Comparison of ENCODE assay signal across 17 cellular contexts in the genomic region with DNA sequence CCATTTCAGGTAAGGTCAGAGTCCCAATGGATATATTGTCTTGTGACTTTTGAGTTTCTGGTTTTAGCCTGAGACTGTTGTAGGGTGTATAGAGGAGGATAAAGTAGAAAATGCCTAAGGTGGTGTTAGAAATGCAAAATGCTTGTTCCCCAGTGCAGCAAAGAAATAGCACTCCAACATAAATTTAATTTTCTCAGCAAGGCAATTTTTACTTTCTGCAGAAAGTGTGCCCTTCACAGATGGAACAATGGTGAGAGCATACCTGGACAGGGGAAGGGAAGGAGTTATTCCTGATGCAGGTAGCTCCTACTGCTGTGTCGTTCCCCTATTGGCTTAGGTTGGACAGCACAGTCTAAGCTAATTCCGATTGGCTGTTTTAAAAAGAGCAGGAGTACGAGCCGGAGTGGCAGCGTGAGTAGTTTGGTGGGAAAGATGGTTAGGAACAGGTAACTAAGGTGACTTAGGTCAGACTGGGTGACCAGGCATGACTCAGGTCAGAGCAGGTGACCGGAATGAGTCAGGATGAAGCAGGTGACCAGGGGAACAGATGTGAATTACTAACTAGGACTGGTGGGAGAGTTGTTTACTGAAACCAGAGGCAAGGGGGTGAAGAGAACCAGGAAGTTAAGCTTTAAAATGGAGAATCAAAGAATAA. TPM values are rescaled to one million over a fixed set of nuclear protein-coding genes. Genes with fewer than 3 reads are reported as not detected.
A peak's percentile ranks its signal among the peaks of the same experiment; 100 is the strongest.
DNase-seq lines count a peak whose midpoint lies in the region; ATAC-seq, FAIRE-seq and TF ChIP-seq lines count a peak whose summit lies in the region.
"Had no signal": no experiment of that assay in that cellular context is flagged by ENCODE, and none has a peak within 500 bp of the region (broad histone marks: within the 10 kb centered on the region; RNA-seq: fewer than 3 reads in every experiment).

No MANE protein-coding gene starts in this region.

- no peak overlapping the region for H3K4me2 ChIP-seq in HepG2 (ENCODE audit: low read depth, low read length)
- H3K4me2 ChIP-seq in hepatocyte = peak overlapping the region; percentile 40
- H3K4me2 ChIP-seq: BLaER1 treated with 17β-estradiol and CSF1 and Interleukin-3, amounts not matched to agents 10 nM and 100 nM had no signal

- no peak overlapping the region for H3K27ac ChIP-seq in HepG2 (ENCODE audit: extremely low read length, insufficient read depth, low read length)
- H3K27ac ChIP-seq in right lobe of liver = no peak overlapping the region
- peak overlapping the region; percentile 91 for H3K27ac ChIP-seq in hepatocyte
- H3K27ac ChIP-seq: BLaER1 treated with 17β-estradiol and CSF1 and Interleukin-3, amounts not matched to agents 10 nM and 100 nM; GM23248; SJSA1 had no signal

- in situ Hi-C loops in HepG2 (cut with HindIII; ENCODE audit: extremely low pct_ligation_motif_present, low pct_unique_long_range_greater_than_20kb) = no loop called here

- no peaks in the 10 kb centered on the region for H4K20me1 ChIP-seq in HepG2 (ENCODE audit: insufficient read depth, low read length)
- no peaks in the 10 kb centered on the region for H4K20me1 ChIP-seq in hepatocyte (ENCODE audit: insufficient read depth, poor library complexity, severe bottlenecking)
- H4K20me1 ChIP-seq: BLaER1 treated with 17β-estradiol and CSF1 and Interleukin-3, amounts not matched to agents 10 nM and 100 nM had no signal

- H3K9me2 ChIP-seq in hepatocyte (replicated peaks; ENCODE audit: insufficient read depth) = no peaks in the 10 kb centered on the region

- POLR2A ChIA-PET in HepG2 (lab: Yijun Ruan, JAX) = interaction anchor here (1.0 to 4.0 kb wide), 2 partner anchors 32 to 34 kb away, joined by 3 to 48 read pairs; partner anchors contain the start of genes FLVCR1, NSL1 and TATDN3

- no peak for DNase-seq in HepG2 (ENCODE audit: low spot score)
- no peak for DNase-seq in right lobe of liver
- DNase-seq in hepatocyte (ENCODE audit: low spot score) = peak; percentile 75
- DNase-seq in type B pancreatic cell (ENCODE audit: extremely low spot score, unreplicated experiment) = no peak
- DNase-seq in NOMO-1 treated with dmso at 0.1 percent for 144 hours (lab: John Stamatoyannopoulos, UW; ENCODE audit: unreplicated experiment) = no peak
- DNase-seq: GM23248; MG63; NCI-H1105; NCI-H1694 treated with DMSO at 0.1 percent for 48 hours; NCI-H69; NK-92 treated with Interleukin-12 subunit alpha and Interleukin-12 subunit beta, amount 100 ng/mL, for 24 hours; PC-3 had no signal

- no peaks in the 10 kb centered on the region for H3K4me1 Mint-ChIP-seq in type B pancreatic cell (ENCODE audit: unreplicated experiment)

- H3K4me1 ChIP-seq in HepG2 (ENCODE audit: insufficient read depth, low read length) = peaks cover 56% of the 10 kb centered on the region
- no peaks in the 10 kb centered on the region for H3K4me1 ChIP-seq in right lobe of liver
- peaks cover 33% of the 10 kb centered on the region for H3K4me1 ChIP-seq in hepatocyte (ENCODE audit: insufficient read depth)
- H3K4me1 ChIP-seq: SJSA1 had no signal

- H3K4me3 Mint-ChIP-seq in type B pancreatic cell = no peak overlapping the region

- no peak for TF ChIP-seq CTCF in HepG2 (CRISPR knock-in tag; IDR thresholded peaks at IDR 0.05)
- TF ChIP-seq CTCF in right lobe of liver (IDR thresholded peaks at IDR 0.05) = no peak
- TF ChIP-seq CTCF in hepatocyte (IDR thresholded peaks at IDR 0.05; ENCODE audit: poor library complexity) = no peak
- TF ChIP-seq CTCF in type B pancreatic cell (conservative IDR thresholded peaks at IDR 0.05) = no peak

- no peak for TF ChIP-seq RAD21 in HepG2 (CRISPR knock-in tag; IDR thresholded peaks at IDR 0.05)

- no peaks in the 10 kb centered on the region for H3K36me3 ChIP-seq in HepG2 (replicated peaks in 1 of 2; ENCODE audit: control insufficient read depth in 1 of 2, insufficient read depth in 2 of 2, low read length in 2 of 2)
- no peaks in the 10 kb centered on the region for H3K36me3 ChIP-seq in right lobe of liver
- H3K36me3 ChIP-seq in hepatocyte (replicated peaks; ENCODE audit: insufficient read depth, low read depth) = no peaks in the 10 kb centered on the region
- H3K36me3 ChIP-seq: MG63, SJSA1 had no signal

- H3K36me3 Mint-ChIP-seq in type B pancreatic cell = peaks cover 3% of the 10 kb centered on the region

- H3K9ac ChIP-seq in HepG2 (ENCODE audit: insufficient read depth, low read depth, low read length) = no peak overlapping the region
- H3K9ac ChIP-seq: BLaER1 treated with 17β-estradiol and CSF1 and Interleukin-3, amounts not matched to agents 10 nM and 100 nM; GM23248 had no signal

- 97% methylated on average over 6 of the region's 6 CpGs for WGBS in HepG2 (ENCODE audit: low lambda C conversion rate)
- 92% methylated on average over 6 of the region's 6 CpGs for WGBS in right lobe of liver (ENCODE audit: insufficient coverage, low coverage, low lambda C conversion rate, missing lambda C conversion rate)
- 55% methylated on average over 6 of the region's 6 CpGs for WGBS in hepatocyte (ENCODE audit: low lambda C conversion rate, missing lambda C conversion rate)

- H3K27me3 ChIP-seq in HepG2 (ENCODE audit: control insufficient read depth in 1 of 2, insufficient read depth in 2 of 2, low read length in 2 of 2) = no peaks in the 10 kb centered on the region
- no peaks in the 10 kb centered on the region for H3K27me3 ChIP-seq in right lobe of liver
- no peaks in the 10 kb centered on the region for H3K27me3 ChIP-seq in hepatocyte
- H3K27me3 ChIP-seq: BLaER1 treated with 17β-estradiol and CSF1 and Interleukin-3, amounts not matched to agents 10 nM and 100 nM; MG63; SJSA1 had no signal

- no peak overlapping the region for H3K4me3 ChIP-seq in HepG2 (replicated peaks in 1 of 3; ENCODE audit: insufficient read depth in 1 of 3, low read depth in 2 of 3, low read length in 3 of 3)
- no peak overlapping the region for H3K4me3 ChIP-seq in right lobe of liver
- H3K4me3 ChIP-seq in hepatocyte = no peak overlapping the region
- H3K4me3 ChIP-seq: BLaER1 treated with 17β-estradiol and CSF1 and Interleukin-3, amounts not matched to agents 10 nM and 100 nM; GM23248; MG63; SJSA1 had no signal

- H2AFZ ChIP-seq in HepG2 (ENCODE audit: low read length) = no peak overlapping the region
- H2AFZ ChIP-seq in hepatocyte = no peak overlapping the region
- H2AFZ ChIP-seq: GM23248 had no signal

- intact Hi-C loops in HepG2 (cut with micrococcal nuclease; ENCODE audit: unreplicated experiment) = no loop called here
- intact Hi-C loops in right lobe of liver (cut with DNase I) = no loop called here

- ATAC-seq in HepG2 (no peak), right lobe of liver (no peak), GM21360 (IDR thresholded peaks at IDR 0.05; ENCODE audit: unreplicated experiment) (no peak)
- ATAC-seq: PC-3 had no signal

- no peak for FAIRE-seq in HepG2 (lab: Jason Lieb, UNC)
- FAIRE-seq: GM19239 had no signal

- TF ChIP-seq POLR2A in HepG2 (IDR thresholded peaks at IDR 0.05; ENCODE audit: insufficient read depth in 1 of 2, low read depth in 2 of 2, low read length in 2 of 2) = no peak
- no peak for TF ChIP-seq POLR2A in right lobe of liver (IDR thresholded peaks at IDR 0.05)

- H3K27me3 Mint-ChIP-seq in type B pancreatic cell = no peaks in the 10 kb centered on the region

- H3K79me2 ChIP-seq in HepG2 (ENCODE audit: insufficient read depth, low read length) (no peaks in the 10 kb centered on the region), hepatocyte (no peaks in the 10 kb centered on the region)

- peaks cover 10% of the 10 kb centered on the region for H3K9me3 Mint-ChIP-seq in type B pancreatic cell

- H3K27ac Mint-ChIP-seq in type B pancreatic cell = peak overlapping the region; percentile 7

- no TSS peak for BruUV-seq in HepG2 (replicated peaks; lab: Mats Ljungman, UMichigan)

- CTCF ChIA-PET in HepG2 (lab: Yijun Ruan, JAX; ENCODE audit: low intra/inter-chr PET ratio, low total read pairs) = no interaction called here

- no peak for TF ChIP-seq EP300 in HepG2 (IDR thresholded peaks at IDR 0.05; ENCODE audit: low read depth in 2 of 2, low read length in 2 of 2)
- TF ChIP-seq EP300 in HepG2 (CRISPR knock-in tag; IDR thresholded peaks at IDR 0.05; ENCODE audit: borderline replicate concordance) = no peak

- H3K9me3 ChIP-seq in HepG2 (ENCODE audit: low read length) (peaks cover 16% of the 10 kb centered on the region), right lobe of liver (peaks cover 0 to 4% (median 0%) of the 10 kb centered on the region in 4 donors), hepatocyte (ENCODE audit: low read depth) (no peaks in the 10 kb centered on the region)

RNA-seq across cellular contexts. Expression of gene SPATA45, which starts 21.5 kb away (rescaled TPM):
- 0.64 and 0.86 TPM in 2 replicates for total RNA-seq in HepG2 (2016; rRNA removed; fragmentation: Illumina TruSeq; extraction: Trizol)
- 1.1 and 1.2 TPM in 2 replicates for total RNA-seq in HepG2 (2016; cell fraction: cytosol; rRNA removed; fragmentation: Illumina TruSeq; extraction: Trizol; ENCODE audit: low read depth)
- total RNA-seq in HepG2 (2016; cell fraction: insoluble cytoplasmic fraction; rRNA removed; fragmentation: Illumina TruSeq; extraction: Trizol) = not detected in 2 replicates
- 0.62 and 1.3 TPM in 2 replicates for total RNA-seq in HepG2 (2016; cell fraction: membrane; rRNA removed; fragmentation: Illumina TruSeq; extraction: Trizol)
- total RNA-seq in HepG2 (2016; cell fraction: nucleus; rRNA removed; fragmentation: Illumina TruSeq; extraction: Trizol) = not detected in 2 replicates
- 0.17 TPM in 1 of 2 replicates, not detected in the other for polyA plus RNA-seq in HepG2 (2011; rRNA removed)
- polyA plus RNA-seq in HepG2 (2011; cell fraction: cytosol; rRNA removed) = not detected in 2 replicates
- polyA plus RNA-seq in HepG2 (2011; cell fraction: nucleus; rRNA removed) = not detected in 2 replicates
- polyA plus RNA-seq in HepG2 (2012) = 0.51 TPM in 1 of 2 replicates, not detected in the other
- polyA plus RNA-seq in HepG2 (2016; cell fraction: cytosol; fragmentation: Illumina TruSeq; extraction: Trizol; ENCODE audit: low read depth) = 0.93 TPM in 1 of 2 replicates, not detected in the other
- not detected in 2 replicates for polyA plus RNA-seq in HepG2 (2016; cell fraction: insoluble cytoplasmic fraction; fragmentation: Illumina TruSeq; extraction: Trizol; ENCODE audit: low read depth)
- polyA plus RNA-seq in HepG2 (2016; cell fraction: membrane; fragmentation: Illumina TruSeq; extraction: Trizol; ENCODE audit: low read depth) = 0.42 and 0.63 TPM in 2 replicates
- not detected in 2 replicates for polyA plus RNA-seq in HepG2 (2016; cell fraction: nucleus; fragmentation: Illumina TruSeq; extraction: Trizol; ENCODE audit: insufficient read depth, low read depth)
- polyA minus RNA-seq in HepG2 (2011; rRNA and poly(A)+ RNA removed; ENCODE audit: low replicate concordance) = not detected in 2 replicates
- polyA minus RNA-seq in HepG2 (2011; cell fraction: cytosol; rRNA and poly(A)+ RNA removed) = not detected in 2 replicates
- not detected in 2 replicates for polyA minus RNA-seq in HepG2 (2011; cell fraction: nucleus; rRNA and poly(A)+ RNA removed)
- 1 to 10 TPM in 1 of 6 experiments, not detected in 5; 1.2 TPM for total RNA-seq in right lobe of liver
- total RNA-seq in hepatocyte = 0.96 TPM in 1 of 2 replicates, not detected in the other
- 0.44 and 0.57 TPM in 2 replicates for polyA plus RNA-seq in hepatocyte
- not detected in 2 replicates for total RNA-seq in type B pancreatic cell (ENCODE audit: low replicate concordance)
- total RNA-seq: A172, GM23248, PC-3, SJSA1 had no signal
- polyA plus RNA-seq: GM23248 had no signal

RNA-seq across cellular contexts. Expression of gene FLVCR1, which starts 32.1 kb away (rescaled TPM):
- total RNA-seq in HepG2 (2016; rRNA removed; fragmentation: Illumina TruSeq; extraction: Trizol) (18.6 and 39.8 TPM in 2 replicates), right lobe of liver (1 to 10 TPM; 1.6 to 5.8 (median 2.1) TPM), hepatocyte (32.0 and 32.5 TPM in 2 replicates), type B pancreatic cell (ENCODE audit: low replicate concordance) (20.5 and 22.0 TPM in 2 replicates)
- total RNA-seq in HepG2 (2016; cell fraction: cytosol; rRNA removed; fragmentation: Illumina TruSeq; extraction: Trizol; ENCODE audit: low read depth) = 41.7 and 44.4 TPM in 2 replicates
- 20.2 and 36.6 TPM in 2 replicates for total RNA-seq in HepG2 (2016; cell fraction: insoluble cytoplasmic fraction; rRNA removed; fragmentation: Illumina TruSeq; extraction: Trizol)
- total RNA-seq in HepG2 (2016; cell fraction: membrane; rRNA removed; fragmentation: Illumina TruSeq; extraction: Trizol) = 20.7 and 22.2 TPM in 2 replicates
- total RNA-seq in HepG2 (2016; cell fraction: nucleus; rRNA removed; fragmentation: Illumina TruSeq; extraction: Trizol) = 42.5 and 47.7 TPM in 2 replicates
- polyA plus RNA-seq in HepG2 (2011; rRNA removed) (14.8 and 16.0 TPM in 2 replicates), hepatocyte (9.9 and 14.4 TPM in 2 replicates)
- 6.6 and 8.7 TPM in 2 replicates for polyA plus RNA-seq in HepG2 (2011; cell fraction: cytosol; rRNA removed)
- polyA plus RNA-seq in HepG2 (2011; cell fraction: nucleus; rRNA removed) = 15.2 and 15.3 TPM in 2 replicates
- 11.8 and 22.8 TPM in 2 replicates for polyA plus RNA-seq in HepG2 (2012)
- polyA plus RNA-seq in HepG2 (2016; cell fraction: cytosol; fragmentation: Illumina TruSeq; extraction: Trizol; ENCODE audit: low read depth) = 2.5 and 2.7 TPM in 2 replicates
- polyA plus RNA-seq in HepG2 (2016; cell fraction: insoluble cytoplasmic fraction; fragmentation: Illumina TruSeq; extraction: Trizol; ENCODE audit: low read depth) = 12.8 and 14.8 TPM in 2 replicates
- 5.3 and 6.3 TPM in 2 replicates for polyA plus RNA-seq in HepG2 (2016; cell fraction: membrane; fragmentation: Illumina TruSeq; extraction: Trizol; ENCODE audit: low read depth)
- 59.2 and 59.9 TPM in 2 replicates for polyA plus RNA-seq in HepG2 (2016; cell fraction: nucleus; fragmentation: Illumina TruSeq; extraction: Trizol; ENCODE audit: insufficient read depth, low read depth)
- polyA minus RNA-seq in HepG2 (2011; rRNA and poly(A)+ RNA removed; ENCODE audit: low replicate concordance) = 59.0 and 72.7 TPM in 2 replicates
- polyA minus RNA-seq in HepG2 (2011; cell fraction: cytosol; rRNA and poly(A)+ RNA removed) = 20.0 and 25.2 TPM in 2 replicates
- polyA minus RNA-seq in HepG2 (2011; cell fraction: nucleus; rRNA and poly(A)+ RNA removed) = 23.2 and 31.6 TPM in 2 replicates

RNA-seq across cellular contexts. Expression of gene TATDN3, which starts 34.2 kb away (rescaled TPM):
- total RNA-seq in HepG2 (2016; rRNA removed; fragmentation: Illumina TruSeq; extraction: Trizol) = 8.6 and 10.7 TPM in 2 replicates
- 1.1 and 1.7 TPM in 2 replicates for total RNA-seq in HepG2 (2016; cell fraction: cytosol; rRNA removed; fragmentation: Illumina TruSeq; extraction: Trizol; ENCODE audit: low read depth)
- 7.9 and 9.4 TPM in 2 replicates for total RNA-seq in HepG2 (2016; cell fraction: insoluble cytoplasmic fraction; rRNA removed; fragmentation: Illumina TruSeq; extraction: Trizol)
- 3.5 and 5.2 TPM in 2 replicates for total RNA-seq in HepG2 (2016; cell fraction: membrane; rRNA removed; fragmentation: Illumina TruSeq; extraction: Trizol)
- total RNA-seq in HepG2 (2016; cell fraction: nucleus; rRNA removed; fragmentation: Illumina TruSeq; extraction: Trizol) = 6.4 and 7.0 TPM in 2 replicates
- polyA plus RNA-seq in HepG2 (2011; rRNA removed) = 6.9 and 7.3 TPM in 2 replicates
- 3.9 and 5.7 TPM in 2 replicates for polyA plus RNA-seq in HepG2 (2011; cell fraction: cytosol; rRNA removed)
- polyA plus RNA-seq in HepG2 (2011; cell fraction: nucleus; rRNA removed) = 4.0 and 5.4 TPM in 2 replicates
- polyA plus RNA-seq in HepG2 (2012) = 7.4 and 7.5 TPM in 2 replicates
- 1.7 and 2.9 TPM in 2 replicates for polyA plus RNA-seq in HepG2 (2016; cell fraction: cytosol; fragmentation: Illumina TruSeq; extraction: Trizol; ENCODE audit: low read depth)
- polyA plus RNA-seq in HepG2 (2016; cell fraction: insoluble cytoplasmic fraction; fragmentation: Illumina TruSeq; extraction: Trizol; ENCODE audit: low read depth) = 10.3 and 10.7 TPM in 2 replicates
- 3.3 and 4.1 TPM in 2 replicates for polyA plus RNA-seq in HepG2 (2016; cell fraction: membrane; fragmentation: Illumina TruSeq; extraction: Trizol; ENCODE audit: low read depth)
- 6.2 and 8.3 TPM in 2 replicates for polyA plus RNA-seq in HepG2 (2016; cell fraction: nucleus; fragmentation: Illumina TruSeq; extraction: Trizol; ENCODE audit: insufficient read depth, low read depth)
- 2.8 and 5.4 TPM in 2 replicates for polyA minus RNA-seq in HepG2 (2011; rRNA and poly(A)+ RNA removed; ENCODE audit: low replicate concordance)
- 2.6 and 5.8 TPM in 2 replicates for polyA minus RNA-seq in HepG2 (2011; cell fraction: cytosol; rRNA and poly(A)+ RNA removed)
- 12.6 and 17.0 TPM in 2 replicates for polyA minus RNA-seq in HepG2 (2011; cell fraction: nucleus; rRNA and poly(A)+ RNA removed)
- 1 to 10 TPM; 6.0 to 9.3 (median 6.6) TPM for total RNA-seq in right lobe of liver
- 8.9 and 14.3 TPM in 2 replicates for total RNA-seq in hepatocyte
- polyA plus RNA-seq in hepatocyte = 6.0 and 8.8 TPM in 2 replicates
- total RNA-seq in type B pancreatic cell (ENCODE audit: low replicate concordance) = 12.5 and 13.8 TPM in 2 replicates

RNA-seq across cellular contexts. Expression of gene NSL1, which starts 34.3 kb away (rescaled TPM):
- 77.4 and 119 TPM in 2 replicates for total RNA-seq in HepG2 (2016; rRNA removed; fragmentation: Illumina TruSeq; extraction: Trizol)
- 16.8 and 20.7 TPM in 2 replicates for total RNA-seq in HepG2 (2016; cell fraction: cytosol; rRNA removed; fragmentation: Illumina TruSeq; extraction: Trizol; ENCODE audit: low read depth)
- total RNA-seq in HepG2 (2016; cell fraction: insoluble cytoplasmic fraction; rRNA removed; fragmentation: Illumina TruSeq; extraction: Trizol) = 80.4 and 129 TPM in 2 replicates
- 30.7 and 36.3 TPM in 2 replicates for total RNA-seq in HepG2 (2016; cell fraction: membrane; rRNA removed; fragmentation: Illumina TruSeq; extraction: Trizol)
- total RNA-seq in HepG2 (2016; cell fraction: nucleus; rRNA removed; fragmentation: Illumina TruSeq; extraction: Trizol) = 44.8 and 46.6 TPM in 2 replicates
- polyA plus RNA-seq in HepG2 (2011; rRNA removed) = 26.4 and 34.5 TPM in 2 replicates
- polyA plus RNA-seq in HepG2 (2011; cell fraction: cytosol; rRNA removed) = 24.3 and 36.8 TPM in 2 replicates
- 20.4 and 20.6 TPM in 2 replicates for polyA plus RNA-seq in HepG2 (2011; cell fraction: nucleus; rRNA removed)
- 22.1 and 33.9 TPM in 2 replicates for polyA plus RNA-seq in HepG2 (2012)
- 8.7 and 9.3 TPM in 2 replicates for polyA plus RNA-seq in HepG2 (2016; cell fraction: cytosol; fragmentation: Illumina TruSeq; extraction: Trizol; ENCODE audit: low read depth)
- polyA plus RNA-seq in HepG2 (2016; cell fraction: insoluble cytoplasmic fraction; fragmentation: Illumina TruSeq; extraction: Trizol; ENCODE audit: low read depth) = 103 and 108 TPM in 2 replicates
- 15.8 and 17.8 TPM in 2 replicates for polyA plus RNA-seq in HepG2 (2016; cell fraction: membrane; fragmentation: Illumina TruSeq; extraction: Trizol; ENCODE audit: low read depth)
- 38.2 and 40.5 TPM in 2 replicates for polyA plus RNA-seq in HepG2 (2016; cell fraction: nucleus; fragmentation: Illumina TruSeq; extraction: Trizol; ENCODE audit: insufficient read depth, low read depth)
- 15.7 and 18.6 TPM in 2 replicates for polyA minus RNA-seq in HepG2 (2011; rRNA and poly(A)+ RNA removed; ENCODE audit: low replicate concordance)
- 20.8 and 22.2 TPM in 2 replicates for polyA minus RNA-seq in HepG2 (2011; cell fraction: cytosol; rRNA and poly(A)+ RNA removed)
- 49.3 and 52.6 TPM in 2 replicates for polyA minus RNA-seq in HepG2 (2011; cell fraction: nucleus; rRNA and poly(A)+ RNA removed)
- total RNA-seq in right lobe of liver = 10 to 100 TPM; 13.3 to 26.5 (median 16.2) TPM
- 34.2 and 39.5 TPM in 2 replicates for total RNA-seq in hepatocyte
- 25.1 and 27.2 TPM in 2 replicates for polyA plus RNA-seq in hepatocyte
- total RNA-seq in type B pancreatic cell (ENCODE audit: low replicate concordance) = 25.4 and 42.1 TPM in 2 replicates
